In genomic region chr17:64572682-64573154, GRCh38 we compare ENCODE assay signal across 10 cellular contexts.
DNase-seq lines count a peak whose midpoint lies in the region; ATAC-seq, FAIRE-seq and TF ChIP-seq lines count a peak whose summit lies in the region.
"Had no signal": no experiment of that assay in that cellular context is flagged by ENCODE, and none has a peak within 500 bp of the region (broad histone marks: within the 10 kb centered on the region; RNA-seq: fewer than 3 reads in every experiment).

No MANE protein-coding gene starts in this region.

- peaks cover 46% of the 10 kb centered on the region for H3K36me3 Mint-ChIP-seq in effector memory CD8-positive, alpha-beta T cell (ENCODE audit: insufficient read depth)

- no peak for FAIRE-seq in RCC 7860 (lab: Jason Lieb, UNC)

- H3K4me2 ChIP-seq in osteoblast (ENCODE audit: insufficient read depth, low read length): peak overlapping the region; percentile 30

- no peaks in the 10 kb centered on the region for H3K27me3 ChIP-seq in osteoblast (ENCODE audit: insufficient read depth, low read length)
- no peaks in the 10 kb centered on the region for H3K27me3 ChIP-seq in body of pancreas
- H3K27me3 ChIP-seq in MG63: no peaks in the 10 kb centered on the region

- no peak overlapping the region for H3K4me3 ChIP-seq in osteoblast (ENCODE audit: insufficient read depth, low read length)
- no peak overlapping the region for H3K4me3 ChIP-seq in body of pancreas
- H3K4me3 ChIP-seq in MG63: no peak overlapping the region
- H3K4me3 ChIP-seq: lower lobe of right lung had no signal

- peak overlapping the region; percentile 63 to 87 for H3K27ac Mint-ChIP-seq in effector memory CD8-positive, alpha-beta T cell

- peaks cover 53% of the 10 kb centered on the region for H3K79me2 ChIP-seq in osteoblast (ENCODE audit: insufficient read depth, low read length)

- no peaks in the 10 kb centered on the region for H3K9me3 Mint-ChIP-seq in effector memory CD8-positive, alpha-beta T cell

- intact Hi-C loops in body of pancreas (cut with DNase I): no loop called here

- no peak for TF ChIP-seq CTCF in GM10266 (IDR thresholded peaks at IDR 0.05; ENCODE audit: control insufficient read depth, insufficient read depth, low read depth, missing control alignments)
- no peak for TF ChIP-seq CTCF in osteoblast (IDR thresholded peaks at IDR 0.05; ENCODE audit: extremely low read depth, low read depth, low read length)
- TF ChIP-seq CTCF in body of pancreas (IDR thresholded peaks at IDR 0.05): no peak

- peak; percentile 64 for ATAC-seq in effector memory CD8-positive, alpha-beta T cell (replicated peaks)
- ATAC-seq in body of pancreas: no peak

- DNase-seq in GM10266 (ENCODE audit: extremely low spot score) (peak; percentile 12), RCC 7860 (ENCODE audit: low spot score) (peak; percentile 59), osteoblast (ENCODE audit: insufficient read length, low spot score, missing footprints) (no peak), body of pancreas (no peak), T-helper 9 cell (no peak), MG63 (no peak), NCI-H748 treated with DMSO at 0.1 percent for 48 hours (lab: John Stamatoyannopoulos, UW) (no peak)
- DNase-seq in effector memory CD8-positive, alpha-beta T cell: no peak
- DNase-seq: lower lobe of right lung, NCI-H146 had no signal

- peaks cover 66% of the 10 kb centered on the region for H3K36me3 ChIP-seq in osteoblast (ENCODE audit: insufficient read depth, low read length)
- peaks cover 0 to 13% of the 10 kb centered on the region in 2 donors for H3K36me3 ChIP-seq in body of pancreas (replicated peaks in 1 of 2; ENCODE audit: insufficient read depth in 1 of 2, low read depth in 2 of 2)
- peaks cover 93% of the 10 kb centered on the region for H3K36me3 ChIP-seq in MG63

- no peak for TF ChIP-seq POLR2A in body of pancreas (IDR thresholded peaks at IDR 0.05)

- no peaks in the 10 kb centered on the region for H3K9me3 ChIP-seq in osteoblast (ENCODE audit: low read depth, low read length)
- H3K9me3 ChIP-seq in body of pancreas: no peaks in the 10 kb centered on the region
- H3K9me3 ChIP-seq in MG63: no peaks in the 10 kb centered on the region
- H3K9me3 ChIP-seq: lower lobe of right lung had no signal

- no peaks in the 10 kb centered on the region for H3K27me3 Mint-ChIP-seq in effector memory CD8-positive, alpha-beta T cell

- no peak overlapping the region for H2AFZ ChIP-seq in osteoblast (ENCODE audit: low read length)

- peaks cover 4 to 8% of the 10 kb centered on the region in 2 donors for H3K4me1 Mint-ChIP-seq in effector memory CD8-positive, alpha-beta T cell (ENCODE audit: low read depth in 2 of 2)

- 68 to 77% methylated on average over 3 of the region's 3 CpGs for WGBS in body of pancreas, 2 donors

- H3K27ac ChIP-seq in osteoblast (ENCODE audit: low read depth, low read length) (peak overlapping the region; percentile 80), body of pancreas (no peak overlapping the region)

- H4K20me1 ChIP-seq in osteoblast (ENCODE audit: insufficient read depth, low read length): peaks cover 10% of the 10 kb centered on the region

- H3K4me1 ChIP-seq in osteoblast (ENCODE audit: insufficient read depth, low read length) (peaks cover 32% of the 10 kb centered on the region), body of pancreas (no peaks in the 10 kb centered on the region)

- H3K4me3 Mint-ChIP-seq in effector memory CD8-positive, alpha-beta T cell: no peak overlapping the region

Comparison
In these comparisons a context has a peak if more than half of its experiments do, and no peak if none do; other contexts are left out.
1. DNase-seq: peak in GM10266 (single experiment) and RCC 7860 (single experiment); none in effector memory CD8-positive, alpha-beta T cell (0 of 3), osteoblast (single experiment), body of pancreas (0 of 4), T-helper 9 cell (single experiment), MG63 (single experiment) and NCI-H748 treated with DMSO at 0.1 percent for 48 hours (single experiment).